In the genomic region with DNA sequence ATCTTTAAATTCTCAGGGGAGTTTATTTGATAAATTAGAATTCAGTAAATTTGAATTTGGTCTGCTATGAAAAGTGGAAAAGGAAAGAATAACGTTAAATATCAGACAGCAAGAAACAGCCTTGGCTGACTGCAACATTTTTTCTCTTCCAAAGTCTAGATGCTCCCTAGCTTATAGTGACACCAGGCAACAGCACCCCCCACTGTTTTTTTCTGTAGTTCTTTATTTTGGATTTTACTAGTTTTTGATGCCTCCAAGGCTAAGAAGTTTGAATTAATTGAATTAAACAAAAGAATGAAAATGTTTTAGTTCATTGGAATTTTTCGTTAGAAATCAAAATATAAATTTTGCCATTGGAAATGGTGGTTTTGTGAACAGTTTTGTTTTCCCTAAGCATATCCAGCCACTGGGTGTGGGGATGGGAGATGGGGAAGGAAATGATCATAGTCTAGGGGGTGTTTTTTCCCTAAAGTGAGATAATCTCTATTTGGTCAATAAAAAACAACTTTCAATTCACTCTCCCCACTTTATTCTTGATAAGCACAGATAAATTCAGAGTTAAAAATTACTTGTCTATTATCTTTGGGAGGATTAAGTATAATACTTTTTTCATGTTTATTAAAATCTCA, we compare ENCODE assay signal across 22 cellular contexts.
DNase-seq lines count a peak whose midpoint lies in the region; ATAC-seq and TF ChIP-seq lines count a peak whose summit lies in the region.
"Had no signal": no experiment of that assay in that cellular context is flagged by ENCODE, and none has a peak within 500 bp of the region (broad histone marks: within the 10 kb centered on the region; RNA-seq: fewer than 3 reads in every experiment).

No MANE protein-coding gene starts in this region.

- intact Hi-C loops in spleen (cut with DNase I; ENCODE audit: low total_unique reads): no loop called here

- no peaks in the 10 kb centered on the region for H3K4me1 ChIP-seq in spleen
- H3K4me1 ChIP-seq: BLaER1 treated with 17β-estradiol and CSF1 and Interleukin-3, amounts not matched to agents 10 nM and 100 nM; breast epithelium; uterus had no signal

- TF ChIP-seq POLR2A in spleen (IDR thresholded peaks at IDR 0.05): no peak

- peak; percentile 6 for TF ChIP-seq CTCF in fibroblast of pulmonary artery (IDR thresholded peaks at IDR 0.05; ENCODE audit: low read length, missing control alignments)
- no peak for TF ChIP-seq CTCF in spleen (IDR thresholded peaks at IDR 0.05 in 8 of 11, conservative IDR thresholded peaks at IDR 0.05 in 3 of 11)

- H3K9me3 ChIP-seq in spleen: no peaks in the 10 kb centered on the region
- H3K9me3 ChIP-seq: BLaER1 treated with 17β-estradiol and CSF1 and Interleukin-3, amounts not matched to agents 10 nM and 100 nM; breast epithelium; uterus had no signal

- no peak overlapping the region for H3K27ac ChIP-seq in spleen
- H3K27ac ChIP-seq: BLaER1 treated with 17β-estradiol and CSF1 and Interleukin-3, amounts not matched to agents 10 nM and 100 nM; breast epithelium; WERI-Rb-1 had no signal

- H3K4me3 ChIP-seq in fibroblast of pulmonary artery (replicated peaks; ENCODE audit: low read depth, low read length): no peak overlapping the region
- no peak overlapping the region for H3K4me3 ChIP-seq in spleen
- H3K4me3 ChIP-seq: adrenal gland; BLaER1 treated with 17β-estradiol and CSF1 and Interleukin-3, amounts not matched to agents 10 nM and 100 nM; breast epithelium; uterus had no signal

- 51 to 68% (median 59%) methylated on average over 2 of the region's 2 CpGs for WGBS in spleen, 5 donors

- peak; percentile 8 for DNase-seq in NCI-H1694 treated with DMSO at 0.1 percent for 48 hours (lab: John Stamatoyannopoulos, UW)
- no peak for DNase-seq in NCI-H1694 (lab: John Stamatoyannopoulos, UW)
- DNase-seq in RPMI7951 (ENCODE audit: low read depth): peak; percentile 13
- peak; percentile 20 for DNase-seq in fibroblast of pulmonary artery (ENCODE audit: low read depth)
- peak; percentile 9 for DNase-seq in middle frontal gyrus (ENCODE audit: extremely low spot score, low spot score)
- no peak for DNase-seq in T-helper 2 cell
- DNase-seq in spleen: no peak
- DNase-seq: 8988T; activated CD4-positive, alpha-beta T cell treated with anti-CD3 and anti-CD28 coated beads, Interleukin-2, amount 50 U/mL, for 48 hours; activated effector memory CD4-positive, alpha-beta T cell treated with anti-CD3 and anti-CD28 coated beads, Interleukin-2, amount 50 U/mL, for 16 hours; adrenal gland; dermis blood vessel endothelial cell; H9; NCI-H1417; NCI-H526; SIG-M5; T-helper 17 cell; uterus; WERI-Rb-1 had no signal

- no peaks in the 10 kb centered on the region for H3K27me3 ChIP-seq in spleen (replicated peaks in 1 of 7)
- H3K27me3 ChIP-seq: adrenal gland; BLaER1 treated with 17β-estradiol and CSF1 and Interleukin-3, amounts not matched to agents 10 nM and 100 nM; breast epithelium; uterus had no signal

- H3K36me3 ChIP-seq in spleen: no peaks in the 10 kb centered on the region
- H3K36me3 ChIP-seq: adrenal gland; BLaER1 treated with 17β-estradiol and CSF1 and Interleukin-3, amounts not matched to agents 10 nM and 100 nM; breast epithelium; uterus; WERI-Rb-1 had no signal

- no peak for ATAC-seq in GM21447 (IDR thresholded peaks at IDR 0.05; ENCODE audit: unreplicated experiment)
- ATAC-seq: T-helper 17 cell had no signal

Comparison
In these comparisons a context has a peak if more than half of its experiments do, and no peak if none do; other contexts are left out.
1. DNase-seq: peak in NCI-H1694 treated with DMSO at 0.1 percent for 48 hours (single experiment), RPMI7951 (single experiment), fibroblast of pulmonary artery (single experiment) and middle frontal gyrus (single experiment); none in NCI-H1694 (single experiment), T-helper 2 cell (0 of 5) and spleen (single experiment).